8 cellular contexts compared by ENCODE assay signal in genomic region chr12:111369496-111370220, GRCh38. TPM values are rescaled to one million over a fixed set of nuclear protein-coding genes. Genes with fewer than 3 reads are reported as not detected.
A peak's percentile ranks its signal among the peaks of the same experiment; 100 is the strongest.
DNase-seq lines count a peak whose midpoint lies in the region; ATAC-seq lines count a peak whose summit lies in the region.

No MANE protein-coding gene starts in this region.

- H3K4me3 ChIP-seq in CD4-positive, CD25-positive, alpha-beta regulatory T cell (ENCODE audit: low read depth, low read length): peak overlapping the region; percentile 58
- peak overlapping the region; percentile 93 for H3K4me3 ChIP-seq in neuron (ENCODE audit: low read length)

- H3K36me3 ChIP-seq in CD4-positive, CD25-positive, alpha-beta regulatory T cell (ENCODE audit: control insufficient read depth, insufficient read depth, low read length): no peaks in the 10 kb centered on the region
- peaks cover 11% of the 10 kb centered on the region for H3K36me3 ChIP-seq in neuron (ENCODE audit: insufficient read depth, low read length)

- no peak overlapping the region for H3K27ac ChIP-seq in CD4-positive, CD25-positive, alpha-beta regulatory T cell (ENCODE audit: insufficient read depth, low read length, poor library complexity, severe bottlenecking)

- peaks cover 19% of the 10 kb centered on the region for H3K4me1 ChIP-seq in CD4-positive, CD25-positive, alpha-beta regulatory T cell (ENCODE audit: control insufficient read depth, insufficient read depth, low read length, poor library complexity, severe bottlenecking)
- peaks cover 16% of the 10 kb centered on the region for H3K4me1 ChIP-seq in neuron (ENCODE audit: insufficient read depth, low read length)

- H2AFZ ChIP-seq in neuron (ENCODE audit: low read depth, low read length): peak overlapping the region; percentile 90

- H3K4me3 Mint-ChIP-seq in CD4-positive, CD25-positive, alpha-beta regulatory T cell: peak overlapping the region; percentile 80 to 93 (median 88)
- peak overlapping the region; percentile 86 to 87 for H3K4me3 Mint-ChIP-seq in effector memory CD8-positive, alpha-beta T cell

- no peak for ATAC-seq in CD4-positive, CD25-positive, alpha-beta regulatory T cell (ENCODE audit: low read depth in 2 of 2)
- ATAC-seq in effector memory CD8-positive, alpha-beta T cell (replicated peaks): no peak
- no peak for ATAC-seq in HG03342 (IDR thresholded peaks at IDR 0.05; ENCODE audit: unreplicated experiment)
- no peak for ATAC-seq in GM19452 (IDR thresholded peaks at IDR 0.05; ENCODE audit: unreplicated experiment)
- no peak for ATAC-seq in GM21528 (IDR thresholded peaks at IDR 0.05; ENCODE audit: low FRiP score, unreplicated experiment)

- H3K27me3 Mint-ChIP-seq in CD4-positive, CD25-positive, alpha-beta regulatory T cell: peaks cover 17% of the 10 kb centered on the region
- peaks cover 0 to 9% of the 10 kb centered on the region in 2 donors for H3K27me3 Mint-ChIP-seq in effector memory CD8-positive, alpha-beta T cell

- peaks cover 0 to 4% (median 0%) of the 10 kb centered on the region in 7 donors for H3K9me3 Mint-ChIP-seq in CD4-positive, CD25-positive, alpha-beta regulatory T cell
- no peaks in the 10 kb centered on the region for H3K9me3 Mint-ChIP-seq in effector memory CD8-positive, alpha-beta T cell

- H3K36me3 Mint-ChIP-seq in CD4-positive, CD25-positive, alpha-beta regulatory T cell: no peaks in the 10 kb centered on the region
- H3K36me3 Mint-ChIP-seq in effector memory CD8-positive, alpha-beta T cell (ENCODE audit: insufficient read depth): peaks cover 4% of the 10 kb centered on the region

- no peak for DNase-seq in CD4-positive, CD25-positive, alpha-beta regulatory T cell
- peak; percentile 18 for DNase-seq in NCI-H69 (lab: John Stamatoyannopoulos, UW)
- DNase-seq in effector memory CD8-positive, alpha-beta T cell: no peak
- DNase-seq in NCI-H524 treated with DMSO at 0.1 percent for 48 hours (lab: John Stamatoyannopoulos, UW): no peak

- H3K27me3 ChIP-seq in CD4-positive, CD25-positive, alpha-beta regulatory T cell (ENCODE audit: control insufficient read depth, insufficient read depth, low read length): peaks cover 2% of the 10 kb centered on the region
- H3K27me3 ChIP-seq in neuron (ENCODE audit: insufficient read depth, low read length): no peaks in the 10 kb centered on the region

- peaks cover 0 to 35% (median 18%) of the 10 kb centered on the region in 4 donors for H3K4me1 Mint-ChIP-seq in CD4-positive, CD25-positive, alpha-beta regulatory T cell
- H3K4me1 Mint-ChIP-seq in effector memory CD8-positive, alpha-beta T cell (ENCODE audit: low read depth in 2 of 2): peaks cover 21 to 26% of the 10 kb centered on the region in 2 donors

- no peaks in the 10 kb centered on the region for H3K9me3 ChIP-seq in CD4-positive, CD25-positive, alpha-beta regulatory T cell (ENCODE audit: control insufficient read depth in 2 of 2, low read length in 2 of 2)
- no peaks in the 10 kb centered on the region for H3K9me3 ChIP-seq in neuron (ENCODE audit: low read length)

- H3K27ac Mint-ChIP-seq in CD4-positive, CD25-positive, alpha-beta regulatory T cell: peak overlapping the region in 1 of 3 donors; percentile 62
- peak overlapping the region; percentile 8 to 74 for H3K27ac Mint-ChIP-seq in effector memory CD8-positive, alpha-beta T cell

RNA-seq across cellular contexts. Expression of gene PHETA1, which starts 0.8 kb away (rescaled TPM):
- 2.4 TPM for total RNA-seq in CD4-positive, CD25-positive, alpha-beta regulatory T cell
- polyA plus RNA-seq in CD4-positive, CD25-positive, alpha-beta regulatory T cell: 1 to 10 TPM in 2 of 4 donors, under 1 TPM in 2; 0.34 to 1.3 (median 0.87) TPM

RNA-seq across cellular contexts. Expression of gene SH2B3, which starts 36.1 kb away (rescaled TPM):
- 25.7 TPM for total RNA-seq in CD4-positive, CD25-positive, alpha-beta regulatory T cell
- polyA plus RNA-seq in CD4-positive, CD25-positive, alpha-beta regulatory T cell: 1 to 10 TPM; 1.6 to 5.3 (median 3.8) TPM
